In genomic region chr17:40915199-40915661, GRCh38 we compare ENCODE assay signal across 9 cellular contexts. TPM values are rescaled to one million over a fixed set of nuclear protein-coding genes. Genes with fewer than 3 reads are reported as not detected.
DNase-seq lines count a peak whose midpoint lies in the region; ATAC-seq and TF ChIP-seq lines count a peak whose summit lies in the region.
"Had no signal": no experiment of that assay in that cellular context is flagged by ENCODE, and none has a peak within 500 bp of the region (broad histone marks: within the 10 kb centered on the region; RNA-seq: fewer than 3 reads in every experiment).

No MANE protein-coding gene starts in this region.

- H3K9me3 Mint-ChIP-seq in Caco-2 (ENCODE audit: unreplicated experiment), result no peaks in the 10 kb centered on the region

- no peak overlapping the region for H3K14ac ChIP-seq in mesenchymal stem cell (ENCODE audit: low read length in 2 of 2)

- H3K4me3 ChIP-seq in Caco-2 (ENCODE audit: low read depth, low read length), result no peak overlapping the region
- H3K4me3 ChIP-seq in mesenchymal stem cell (ENCODE audit: insufficient read depth in 1 of 2, low read depth in 1 of 2, low read length in 2 of 2), result no peak overlapping the region
- H3K4me3 ChIP-seq in tibial nerve, result no peak overlapping the region

- no CpG with 5 or more reads among the region's 3 CpGs for WGBS in mesenchymal stem cell
- 73 to 74% methylated on average over 3 of the region's 3 CpGs for WGBS in tibial nerve, 2 donors

- peak overlapping the region; percentile 87 for H3K27ac ChIP-seq in mesenchymal stem cell (ENCODE audit: low read length, poor library complexity, severe bottlenecking)
- peak overlapping the region in 1 of 4 donors; percentile 33 for H3K27ac ChIP-seq in tibial nerve

- CTCF ChIA-PET in Caco-2 (lab: Charles Lee), result no interaction called here

- H3K4me1 ChIP-seq in Caco-2 (peaks cover 30% of the 10 kb centered on the region), mesenchymal stem cell (ENCODE audit: control insufficient read depth, insufficient read depth, low read depth, low read length) (peaks cover 6% of the 10 kb centered on the region), tibial nerve (peaks cover 0 to 18% (median 3%) of the 10 kb centered on the region in 4 donors)

- H4K8ac ChIP-seq in mesenchymal stem cell (ENCODE audit: low read length), result no peak overlapping the region

- H3K4me3 Mint-ChIP-seq in Caco-2 (ENCODE audit: unreplicated experiment), result no peak overlapping the region

- peak overlapping the region; percentile 45 for H3K27ac Mint-ChIP-seq in Caco-2 (ENCODE audit: unreplicated experiment)

- DNase-seq in Caco-2 (no peak), amniotic epithelial cell (ENCODE audit: low read depth) (peak; percentile 96), mesenchymal stem cell (peak; percentile 96), putamen (ENCODE audit: low spot score) (no peak), tibial nerve (ENCODE audit: low spot score in 2 of 2) (no peak)

- H2AFZ ChIP-seq in mesenchymal stem cell (ENCODE audit: low read depth, low read length), result no peak overlapping the region

- no peak overlapping the region for H3K23ac ChIP-seq in mesenchymal stem cell (ENCODE audit: low read length in 2 of 2)

- no peaks in the 10 kb centered on the region for H3K27me3 Mint-ChIP-seq in Caco-2 (ENCODE audit: insufficient read depth, unreplicated experiment)

- no peak overlapping the region for H2BK15ac ChIP-seq in mesenchymal stem cell (ENCODE audit: low read depth, poor library complexity, severe bottlenecking)

- H3K9me3 ChIP-seq in Caco-2 (no peaks in the 10 kb centered on the region), mesenchymal stem cell (ENCODE audit: control insufficient read depth, low read length) (no peaks in the 10 kb centered on the region), tibial nerve (no peaks in the 10 kb centered on the region)

- H2AK5ac ChIP-seq in mesenchymal stem cell (ENCODE audit: low read length, severe bottlenecking), result no peak overlapping the region

- no peaks in the 10 kb centered on the region for H3K79me1 ChIP-seq in mesenchymal stem cell (replicated peaks; ENCODE audit: low read length, poor library complexity, severe bottlenecking)

- H3K9ac ChIP-seq in mesenchymal stem cell (ENCODE audit: low read length), result peak overlapping the region; percentile 83

- TF ChIP-seq CTCF in Caco-2 (IDR thresholded peaks at IDR 0.05; ENCODE audit: insufficient read depth in 1 of 2, low read depth in 1 of 2, low read length in 1 of 2, severe bottlenecking in 1 of 2, unreplicated experiment in 1 of 2) (no peak), tibial nerve (IDR thresholded peaks at IDR 0.05) (no peak)

- no TSS peak for BruUV-seq in Caco-2 (replicated peaks; lab: Mats Ljungman, UMichigan)

- H2BK12ac ChIP-seq in mesenchymal stem cell (ENCODE audit: low read length in 2 of 2), result no peak overlapping the region

- no peak overlapping the region for H3K4ac ChIP-seq in mesenchymal stem cell (ENCODE audit: low read depth in 1 of 2, low read length in 2 of 2)

- no peaks in the 10 kb centered on the region for H3K36me3 Mint-ChIP-seq in Caco-2 (ENCODE audit: insufficient read depth, unreplicated experiment)

- peaks cover 17% of the 10 kb centered on the region for H3K4me1 Mint-ChIP-seq in Caco-2 (ENCODE audit: low read depth, unreplicated experiment)

- H3K18ac ChIP-seq in mesenchymal stem cell (ENCODE audit: low read depth in 1 of 2, low read length in 2 of 2), result no peak overlapping the region

- TF ChIP-seq POLR2A in tibial nerve (IDR thresholded peaks at IDR 0.05), result no peak

- no peaks in the 10 kb centered on the region for H3K36me3 ChIP-seq in Caco-2 (ENCODE audit: control insufficient read depth, insufficient read depth, low read length)
- no peaks in the 10 kb centered on the region for H3K36me3 ChIP-seq in mesenchymal stem cell (ENCODE audit: control insufficient read depth in 1 of 2, insufficient read depth in 2 of 2, low read depth in 1 of 2, low read length in 2 of 2)
- H3K36me3 ChIP-seq in tibial nerve, result no peaks in the 10 kb centered on the region

- intact Hi-C loops in Caco-2 (cut with micrococcal nuclease; ENCODE audit: unreplicated experiment), result no loop called here

- no peak overlapping the region for H2BK5ac ChIP-seq in mesenchymal stem cell (ENCODE audit: low read depth, low read length, poor library complexity, severe bottlenecking)

- POLR2A ChIA-PET in Caco-2 (lab: Charles Lee), result no interaction called here

- H3K27me3 ChIP-seq in Caco-2 (replicated peaks; ENCODE audit: control insufficient read depth, insufficient read depth, low read length) (no peaks in the 10 kb centered on the region), mesenchymal stem cell (ENCODE audit: control insufficient read depth in 1 of 2, insufficient read depth in 1 of 2, low read length in 2 of 2) (no peaks in the 10 kb centered on the region), tibial nerve (no peaks in the 10 kb centered on the region)

- ATAC-seq in HG02885 (IDR thresholded peaks at IDR 0.05; ENCODE audit: poor library complexity, unreplicated experiment) (peak; percentile 56), GM18517 (IDR thresholded peaks at IDR 0.05; ENCODE audit: unreplicated experiment) (no peak), GM19467 (IDR thresholded peaks at IDR 0.05; ENCODE audit: unreplicated experiment) (no peak)

- no peak overlapping the region for H3K4me2 ChIP-seq in mesenchymal stem cell (ENCODE audit: low read length, poor library complexity, severe bottlenecking)

- no peak overlapping the region for H4K91ac ChIP-seq in mesenchymal stem cell (ENCODE audit: low read length)

- TF ChIP-seq EP300 in tibial nerve (IDR thresholded peaks at IDR 0.05), result no peak

- no peak overlapping the region for H2BK120ac ChIP-seq in mesenchymal stem cell (ENCODE audit: low read depth, low read length)

RNA-seq across cellular contexts. Expression of gene KRT23, which starts 22.2 kb away (rescaled TPM):
- total RNA-seq in Caco-2 (2022) (43.6 and 47.1 TPM in 2 replicates), tibial nerve (not detected)
- not detected for polyA plus RNA-seq in mesenchymal stem cell (2013, experiment 1 of 2)
- polyA plus RNA-seq in mesenchymal stem cell (2013, experiment 2 of 2), result not detected
- total RNA-seq: OCI-LY7 had no signal

RNA-seq across cellular contexts. Expression of gene KRT20, which starts 30.2 kb away (rescaled TPM):
- total RNA-seq in Caco-2 (2022), result 0.53 and 1.0 TPM in 2 replicates
- not detected for polyA plus RNA-seq in mesenchymal stem cell (2013, experiment 1 of 2)
- not detected for polyA plus RNA-seq in mesenchymal stem cell (2013, experiment 2 of 2)
- not detected for total RNA-seq in tibial nerve
- total RNA-seq: OCI-LY7 had no signal

RNA-seq across cellular contexts. Expression of gene KRT12, which starts 48.2 kb away (rescaled TPM):
- total RNA-seq in Caco-2 (2022) (not detected in 2 replicates), tibial nerve (not detected)
- not detected for polyA plus RNA-seq in mesenchymal stem cell (2013, experiment 1 of 2)
- polyA plus RNA-seq in mesenchymal stem cell (2013, experiment 2 of 2), result not detected
- total RNA-seq: OCI-LY7 had no signal

RNA-seq across cellular contexts. Expression of gene KRT39, which starts 51.5 kb away (rescaled TPM):
- total RNA-seq in Caco-2 (2022) (not detected in 2 replicates), tibial nerve (not detected)
- polyA plus RNA-seq in mesenchymal stem cell (2013, experiment 1 of 2), result 0.06 TPM
- not detected for polyA plus RNA-seq in mesenchymal stem cell (2013, experiment 2 of 2)
- total RNA-seq: OCI-LY7 had no signal

Comparison
In these comparisons a context has a peak if more than half of its experiments do, and no peak if none do; other contexts are left out.
1. DNase-seq: peak in amniotic epithelial cell (single experiment) and mesenchymal stem cell (single experiment); none in Caco-2 (0 of 2), putamen (single experiment) and tibial nerve (0 of 2).
2. RNA of gene KRT23, which starts 22.2 kb away (total RNA-seq): 43.6 to 47.1 TPM in Caco-2; not detected in tibial nerve; every median in the first group is over 10 times any median in the second.